Comparison of ENCODE assay signal across 12 cellular contexts in genomic region chr7:95725170-95725569, GRCh38.
DNase-seq lines count a peak whose midpoint lies in the region; ATAC-seq, FAIRE-seq and TF ChIP-seq lines count a peak whose summit lies in the region.
"Had no signal": no experiment of that assay in that cellular context is flagged by ENCODE, and none has a peak within 500 bp of the region (broad histone marks: within the 10 kb centered on the region; RNA-seq: fewer than 3 reads in every experiment).

No MANE protein-coding gene starts in this region.

- no peaks in the 10 kb centered on the region for H3K36me3 ChIP-seq in RWPE2 (ENCODE audit: low read depth)
- H3K36me3 ChIP-seq: stomach had no signal

- no peak overlapping the region for H3K27ac ChIP-seq in RWPE2 (ENCODE audit: poor library complexity, severe bottlenecking)
- H3K27ac ChIP-seq in substantia nigra (ENCODE audit: low read depth, low read length, poor library complexity, severe bottlenecking), result no peak overlapping the region
- H3K27ac ChIP-seq: stomach had no signal

- ATAC-seq in RWPE2 (ENCODE audit: low read depth), result no peak; the same call in 2 of the 3 replicates
- ATAC-seq: esophagus mucosa, left cardiac atrium had no signal

- no peak overlapping the region for H3K4me3 ChIP-seq in RWPE2 (ENCODE audit: severe bottlenecking)
- H3K4me3 ChIP-seq: stomach had no signal

- DNase-seq in GM04504 (ENCODE audit: low read depth) (peak; percentile 3), NCI-H1092 treated with DMSO at 0.1 percent for 48 hours (lab: John Stamatoyannopoulos, UW) (peak; percentile 79), RWPE2 (ENCODE audit: low spot score) (no peak), C1 segment of cervical spinal cord (lab: John Stamatoyannopoulos, UW) (no peak), GM19240 (ENCODE audit: insufficient read length, low spot score) (no peak), substantia nigra (lab: John Stamatoyannopoulos, UW) (no peak)
- no peak for DNase-seq in activated T-cell treated with anti-CD3 and anti-CD28 coated beads, Interleukin-2, amount 50 U/mL, for 48 hours
- DNase-seq: left cardiac atrium, occipital lobe, stomach had no signal

- TF ChIP-seq CTCF in RWPE2 (IDR thresholded peaks at IDR 0.05; ENCODE audit: poor library complexity, severe bottlenecking), result peak; percentile 14

- no peaks in the 10 kb centered on the region for H3K27me3 ChIP-seq in RWPE2 (ENCODE audit: insufficient read depth, poor library complexity, severe bottlenecking)

- no peaks in the 10 kb centered on the region for H3K4me1 ChIP-seq in RWPE2 (ENCODE audit: insufficient read depth, poor library complexity, severe bottlenecking)
- H3K4me1 ChIP-seq: stomach had no signal

- no peaks in the 10 kb centered on the region for H3K9me3 ChIP-seq in RWPE2 (ENCODE audit: severe bottlenecking)
- H3K9me3 ChIP-seq: stomach had no signal

- FAIRE-seq in islet of Langerhans (lab: Jason Lieb, UNC), result peak; percentile 38

Comparison
In these comparisons a context has a peak if more than half of its experiments do, and no peak if none do; other contexts are left out.
1. DNase-seq: peak in GM04504 (single experiment) and NCI-H1092 treated with DMSO at 0.1 percent for 48 hours (single experiment); none in RWPE2 (single experiment), activated T-cell treated with anti-CD3 and anti-CD28 coated beads, Interleukin-2, amount 50 U/mL, for 48 hours (0 of 2), C1 segment of cervical spinal cord (0 of 14), GM19240 (single experiment) and substantia nigra (0 of 49).